ENCODE assay signal across 25 cellular contexts in genomic region chr2:234394450-234394849, GRCh38.
DNase-seq lines count a peak whose midpoint lies in the region; ATAC-seq and TF ChIP-seq lines count a peak whose summit lies in the region.
"Had no signal": no experiment of that assay in that cellular context is flagged by ENCODE, and none has a peak within 500 bp of the region (broad histone marks: within the 10 kb centered on the region; RNA-seq: fewer than 3 reads in every experiment).

No MANE protein-coding gene starts in this region.

- no peak overlapping the region for H3K18ac ChIP-seq in IMR-90 (ENCODE audit: low read depth, low read length)

- no peak overlapping the region for H3K27ac ChIP-seq in IMR-90 (ENCODE audit: insufficient read depth, low read length)
- H3K27ac ChIP-seq: left lung, right lobe of liver, thoracic aorta, WERI-Rb-1 had no signal

- in situ Hi-C loops in IMR-90 (cut with MboI; ENCODE audit: low sequenced_read_pairs) = no loop called here

- H3K56ac ChIP-seq in IMR-90 (ENCODE audit: extremely low read depth, insufficient read depth, low read length) = no peak overlapping the region

- no peak for TF ChIP-seq RAD21 in IMR-90 (IDR thresholded peaks at IDR 0.05; ENCODE audit: low read length)

- H3K9me1 ChIP-seq in IMR-90 (ENCODE audit: insufficient read depth, low read length) = no peaks in the 10 kb centered on the region; the same call in 1 of the 2 replicates

- no peak overlapping the region for H3K23ac ChIP-seq in IMR-90 (ENCODE audit: low read depth, low read length)

- no peak overlapping the region for H2AK9ac ChIP-seq in IMR-90 (replicated peaks; ENCODE audit: low read depth, low read length, poor library complexity)

- CTCF ChIA-PET in activated CD4-positive, alpha-beta T cell treated with anti-CD3 and anti-CD28 coated beads, Interleukin-2, amount 10 ng/mL, durations not matched to agents 7 days and 5 days (lab: Charles Lee) = interaction anchor here (0.6 to 1.8 kb wide), 4 partner anchors 10 to 25 kb away, joined by 3 to 6 read pairs (median 3); no protein-coding TSS in a partner anchor
- CTCF ChIA-PET in IMR-90 (lab: Yijun Ruan, JAX) = no interaction called here

- peaks cover 64% of the 10 kb centered on the region for H3K4me1 Mint-ChIP-seq in activated CD4-positive, alpha-beta T cell treated with anti-CD3 and anti-CD28 coated beads, Interleukin-2, amount 10 ng/mL, durations not matched to agents 7 days and 5 days
- H3K4me1 Mint-ChIP-seq in activated naive CD8-positive, alpha-beta T cell (ENCODE audit: low read depth) = peaks cover 55% of the 10 kb centered on the region
- H3K4me1 Mint-ChIP-seq in stimulated activated effector memory CD8-positive, alpha-beta T cell treated with anti-CD3 and anti-CD28 coated beads, Interleukin-12 subunit alpha, Interleukin-12 subunit beta, amount 100 ng/mL, for 72 hours = peaks cover 48% of the 10 kb centered on the region
- H3K4me1 Mint-ChIP-seq in CD14-positive monocyte = peaks cover 7% of the 10 kb centered on the region

- no peaks in the 10 kb centered on the region for H3K9me3 ChIP-seq in IMR-90 (ENCODE audit: control insufficient read depth, insufficient read depth, low read length)
- H3K9me3 ChIP-seq: left lung, right lobe of liver, thoracic aorta had no signal

- H3K4ac ChIP-seq in IMR-90 (ENCODE audit: low read depth, low read length) = no peak overlapping the region

- no peak overlapping the region for H4K5ac ChIP-seq in IMR-90 (ENCODE audit: low read depth, low read length)

- H3K9me3 Mint-ChIP-seq in activated CD4-positive, alpha-beta T cell treated with anti-CD3 and anti-CD28 coated beads, Interleukin-2, amount 10 ng/mL, durations not matched to agents 7 days and 5 days = peaks cover 4% of the 10 kb centered on the region
- H3K9me3 Mint-ChIP-seq in activated naive CD8-positive, alpha-beta T cell (ENCODE audit: low read depth) = no peaks in the 10 kb centered on the region
- peaks cover 2% of the 10 kb centered on the region for H3K9me3 Mint-ChIP-seq in stimulated activated effector memory CD8-positive, alpha-beta T cell treated with anti-CD3 and anti-CD28 coated beads, Interleukin-12 subunit alpha, Interleukin-12 subunit beta, amount 100 ng/mL, for 72 hours
- H3K9me3 Mint-ChIP-seq in CD14-positive monocyte = peaks cover 0 to 3% (median 0%) of the 10 kb centered on the region in 7 donors

- no peak overlapping the region for H4K91ac ChIP-seq in IMR-90 (ENCODE audit: insufficient read depth, low read depth, low read length)

- peak overlapping the region; percentile 28 for H3K27ac Mint-ChIP-seq in activated CD4-positive, alpha-beta T cell treated with anti-CD3 and anti-CD28 coated beads, Interleukin-2, amount 10 ng/mL, durations not matched to agents 7 days and 5 days
- peak overlapping the region; percentile 80 for H3K27ac Mint-ChIP-seq in activated naive CD8-positive, alpha-beta T cell
- H3K27ac Mint-ChIP-seq in stimulated activated effector memory CD8-positive, alpha-beta T cell treated with anti-CD3 and anti-CD28 coated beads, Interleukin-12 subunit alpha, Interleukin-12 subunit beta, amount 100 ng/mL, for 72 hours = peak overlapping the region; percentile 50
- no peak overlapping the region for H3K27ac Mint-ChIP-seq in CD14-positive monocyte
- H3K27ac Mint-ChIP-seq: progenitor cell of endocrine pancreas had no signal

- no peak overlapping the region for H3K4me3 ChIP-seq in IMR-90 (ENCODE audit: insufficient read depth, low read depth, low read length)
- H3K4me3 ChIP-seq: left lung, right lobe of liver, thoracic aorta had no signal

- ATAC-seq in IMR-90 (ENCODE audit: low read depth) = no peak
- ATAC-seq in stimulated activated effector memory CD8-positive, alpha-beta T cell treated with anti-CD3 and anti-CD28 coated beads, Interleukin-12 subunit alpha, Interleukin-12 subunit beta, amount 100 ng/mL, for 72 hours = no peak
- ATAC-seq: left lung, right lobe of liver had no signal

- 0 out of 2 replicates have a peak overlapping the region, but pooled peaks have one; percentile 58 for H3K14ac ChIP-seq in IMR-90 (replicated peaks; ENCODE audit: low read depth, low read length)

- no peak for TF ChIP-seq CTCF in IMR-90 (conservative IDR thresholded peaks at IDR 0.05; ENCODE audit: low read depth, low read length)
- TF ChIP-seq CTCF in CD14-positive monocyte (IDR thresholded peaks at IDR 0.05) = no peak

- no peak overlapping the region for H3K9ac ChIP-seq in IMR-90 (ENCODE audit: low read depth, low read length)

- no peaks in the 10 kb centered on the region for H4K20me1 ChIP-seq in IMR-90 (ENCODE audit: insufficient read depth, low read length)

- no peaks in the 10 kb centered on the region for H3K27me3 Mint-ChIP-seq in activated CD4-positive, alpha-beta T cell treated with anti-CD3 and anti-CD28 coated beads, Interleukin-2, amount 10 ng/mL, durations not matched to agents 7 days and 5 days
- no peaks in the 10 kb centered on the region for H3K27me3 Mint-ChIP-seq in activated naive CD8-positive, alpha-beta T cell
- peaks cover 5 to 17% (median 11%) of the 10 kb centered on the region in 3 donors for H3K27me3 Mint-ChIP-seq in CD14-positive monocyte (ENCODE audit: low read depth in 3 of 3)
- H3K27me3 Mint-ChIP-seq: progenitor cell of endocrine pancreas had no signal

- H2BK5ac ChIP-seq in IMR-90 (ENCODE audit: low read depth, low read length, poor library complexity, severe bottlenecking) = no peak overlapping the region

- H2BK120ac ChIP-seq in IMR-90 (ENCODE audit: low read depth, low read length) = no peak overlapping the region

- H3K36me3 Mint-ChIP-seq in activated CD4-positive, alpha-beta T cell treated with anti-CD3 and anti-CD28 coated beads, Interleukin-2, amount 10 ng/mL, durations not matched to agents 7 days and 5 days (ENCODE audit: low read depth) = peaks cover 17% of the 10 kb centered on the region
- no peaks in the 10 kb centered on the region for H3K36me3 Mint-ChIP-seq in activated naive CD8-positive, alpha-beta T cell
- no peaks in the 10 kb centered on the region for H3K36me3 Mint-ChIP-seq in stimulated activated effector memory CD8-positive, alpha-beta T cell treated with anti-CD3 and anti-CD28 coated beads, Interleukin-12 subunit alpha, Interleukin-12 subunit beta, amount 100 ng/mL, for 72 hours
- H3K36me3 Mint-ChIP-seq in CD14-positive monocyte = no peaks in the 10 kb centered on the region

- no peak overlapping the region for H3K4me2 ChIP-seq in IMR-90 (ENCODE audit: low read depth, low read length)

- H3K4me3 Mint-ChIP-seq in activated CD4-positive, alpha-beta T cell treated with anti-CD3 and anti-CD28 coated beads, Interleukin-2, amount 10 ng/mL, durations not matched to agents 7 days and 5 days = no peak overlapping the region
- H3K4me3 Mint-ChIP-seq in activated naive CD8-positive, alpha-beta T cell = peak overlapping the region; percentile 30
- H3K4me3 Mint-ChIP-seq in stimulated activated effector memory CD8-positive, alpha-beta T cell treated with anti-CD3 and anti-CD28 coated beads, Interleukin-12 subunit alpha, Interleukin-12 subunit beta, amount 100 ng/mL, for 72 hours = no peak overlapping the region
- H3K4me3 Mint-ChIP-seq in CD14-positive monocyte = no peak overlapping the region

- no peak overlapping the region for H2AFZ ChIP-seq in IMR-90 (replicated peaks; ENCODE audit: low read length, poor library complexity)

- no peak overlapping the region for H2AK5ac ChIP-seq in IMR-90 (ENCODE audit: low read depth, low read length)

- H2BK20ac ChIP-seq in IMR-90 (ENCODE audit: low read depth, low read length) = no peak overlapping the region

- H3K27me3 ChIP-seq in IMR-90 (ENCODE audit: control insufficient read depth, insufficient read depth, low read length) = no peaks in the 10 kb centered on the region
- H3K27me3 ChIP-seq: left lung, right lobe of liver had no signal

- no peak overlapping the region for H4K8ac ChIP-seq in IMR-90 (ENCODE audit: low read depth in 2 of 2, low read length in 2 of 2)

- BruUV-seq in IMR-90 (replicated peaks; lab: Mats Ljungman, UMichigan) = no TSS peak

- intact Hi-C loops in IMR-90 (cut with micrococcal nuclease) (no loop called here), CD14-positive monocyte (cut with micrococcal nuclease) (no loop called here)

- dilution Hi-C loops in IMR-90 (cut with HindIII; ENCODE audit: low sequenced_read_pairs, unreplicated experiment) = no loop called here

- no peaks in the 10 kb centered on the region for H3K36me3 ChIP-seq in IMR-90 (ENCODE audit: control insufficient read depth, insufficient read depth, low read length)
- H3K36me3 ChIP-seq: left lung, right lobe of liver, thoracic aorta, WERI-Rb-1 had no signal

- POLR2A ChIA-PET in activated CD4-positive, alpha-beta T cell treated with anti-CD3 and anti-CD28 coated beads, Interleukin-2, amount 10 ng/mL, durations not matched to agents 7 days and 5 days (lab: Charles Lee) = no interaction called here
- POLR2A ChIA-PET in IMR-90 (lab: Charles Lee; ENCODE audit: unreplicated experiment) = no interaction called here

- no peak for TF ChIP-seq POLR2A in IMR-90 (IDR thresholded peaks at IDR 0.05; ENCODE audit: low read depth, low read length)

- no peak overlapping the region for H2BK15ac ChIP-seq in IMR-90 (ENCODE audit: low read depth, low read length)

- WGBS in IMR-90 (ENCODE audit: extremely low coverage in 2 of 2, insufficient read length in 1 of 2), 2 experiments = no CpG with 5 or more reads among the region's 4 CpGs

- H3K79me1 ChIP-seq in IMR-90 (ENCODE audit: low read depth in 1 of 2, low read length in 2 of 2) = no peaks in the 10 kb centered on the region

- no peak for DNase-seq in activated CD4-positive, alpha-beta T cell treated with anti-CD3 and anti-CD28 coated beads, Interleukin-2, amount 10 ng/mL, durations not matched to agents 7 days and 5 days
- no peak for DNase-seq in activated CD4-positive, alpha-beta T cell treated with anti-CD3 and anti-CD28 coated beads, Interleukin-2, amount 50 U/mL, for 1 hour
- DNase-seq in IMR-90 = no peak
- DNase-seq in stimulated activated effector memory CD8-positive, alpha-beta T cell treated with anti-CD3 and anti-CD28 coated beads, Interleukin-12 subunit alpha, Interleukin-12 subunit beta, amount 100 ng/mL, for 72 hours (ENCODE audit: low spot score in 2 of 2) = no peak
- DNase-seq in NOMO-1 (lab: John Stamatoyannopoulos, UW; ENCODE audit: unreplicated experiment in 2 of 2) = no peak
- DNase-seq in NCI-H146 (lab: John Stamatoyannopoulos, UW) = no peak
- DNase-seq in CD14-positive monocyte (ENCODE audit: low spot score) = no peak
- DNase-seq: activated CD4-positive, alpha-beta T cell treated with anti-CD3 and anti-CD28 coated beads, Interleukin-2, amount 50 U/mL, for 48 hours; activated T-cell treated with anti-CD3 and anti-CD28 coated beads, Interleukin-2, amount 50 U/mL, for 1 hour; DMS153; left lung; mesenchymal stem cell; NCI-H1105 treated with DMSO at 0.1 percent for 48 hours; NCI-H2029; NCI-H526; NK-92 treated with Interleukin-12 subunit alpha and Interleukin-12 subunit beta, amount 100 ng/mL, for 24 hours; right lobe of liver; SHP77; stimulated activated CD4-positive, alpha-beta T cell treated with anti-CD3 and anti-CD28 coated beads, Interleukin-4, amount 100 ng/mL, for 24 hours; stimulated activated naive CD4-positive, alpha-beta T cell; T1000; WERI-Rb-1 had no signal

- no peaks in the 10 kb centered on the region; the same call in 1 of the 2 replicates for H3K4me1 ChIP-seq in IMR-90 (ENCODE audit: control insufficient read depth, insufficient read depth, low read length)
- H3K4me1 ChIP-seq: left lung, right lobe of liver had no signal

TF ChIP-seq in IMR-90, 13 proteins besides CTCF, POLR2A, EP300 and RAD21 (continues in another document):
- TF ChIP-seq MAFK (IDR thresholded peaks at IDR 0.05; ENCODE audit: low read depth, low read length) = no peak

Comparison
In these comparisons a context has a peak if more than half of its experiments do, and no peak if none do; other contexts are left out.
1. H3K27ac Mint-ChIP-seq: peak in activated CD4-positive, alpha-beta T cell treated with anti-CD3 and anti-CD28 coated beads, Interleukin-2, amount 10 ng/mL, durations not matched to agents 7 days and 5 days (single experiment), activated naive CD8-positive, alpha-beta T cell (single experiment) and stimulated activated effector memory CD8-positive, alpha-beta T cell treated with anti-CD3 and anti-CD28 coated beads, Interleukin-12 subunit alpha, Interleukin-12 subunit beta, amount 100 ng/mL, for 72 hours (single experiment); none in CD14-positive monocyte (0 of 7).